Comparison of ENCODE assay signal across 4 cellular contexts in the genomic region with DNA sequence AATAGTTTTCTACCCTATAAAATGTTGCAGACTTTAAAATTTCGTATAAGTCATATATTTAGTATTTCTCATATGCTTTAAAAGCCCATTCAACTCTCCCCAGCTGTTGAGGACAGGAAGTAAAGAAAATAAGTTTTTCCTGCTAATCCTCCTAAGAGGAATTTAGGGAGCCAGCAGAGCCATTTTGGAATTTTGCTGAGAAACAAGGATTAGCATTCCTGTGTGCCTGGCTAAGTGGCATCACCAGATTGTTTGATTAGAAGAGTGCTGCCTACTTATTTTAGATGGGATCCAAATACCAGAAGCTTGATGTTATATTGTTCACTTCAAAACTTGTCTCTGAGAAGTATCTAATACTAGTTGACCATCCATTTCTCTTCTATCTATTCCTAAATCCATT.
"Had no signal": no experiment of that assay in that cellular context is flagged by ENCODE, and none has a peak within 500 bp of the region (broad histone marks: within the 10 kb centered on the region; RNA-seq: fewer than 3 reads in every experiment).

No MANE protein-coding gene starts in this region.

- H3K9me3 Mint-ChIP-seq: H9 had no signal

- H3K9ac ChIP-seq: GM23248 had no signal

- H3K4me3 Mint-ChIP-seq: H9 had no signal

- DNase-seq: GM23248, H9, HCEC 1CT, IMR-90 had no signal

- H3K27ac ChIP-seq: GM23248 had no signal

- H2AFZ ChIP-seq: GM23248 had no signal

- H3K27ac Mint-ChIP-seq: H9 had no signal

- H3K4me3 ChIP-seq: GM23248 had no signal
